In the genomic region with DNA sequence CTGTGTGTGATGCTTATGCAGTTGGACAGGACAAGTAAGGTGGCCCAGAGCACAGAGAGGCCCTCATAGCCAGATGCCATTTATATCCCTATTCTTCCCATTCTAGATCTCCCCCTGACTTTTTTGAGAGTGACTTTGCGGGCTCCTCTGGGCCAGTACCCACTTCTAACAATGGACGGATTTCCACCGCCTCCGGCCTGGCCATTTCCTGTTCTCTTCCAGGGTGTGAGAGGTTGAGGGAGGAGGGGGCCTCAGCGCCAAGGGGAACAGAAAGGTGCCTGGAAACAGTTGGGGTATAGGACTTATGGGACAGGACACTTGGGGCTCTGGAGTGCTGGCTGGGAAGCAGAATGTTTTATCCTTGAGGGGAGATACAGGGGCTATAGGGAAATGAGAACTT, we compare ENCODE assay signal across 12 cellular contexts. TPM values are rescaled to one million over a fixed set of nuclear protein-coding genes. Genes with fewer than 3 reads are reported as not detected.
DNase-seq lines count a peak whose midpoint lies in the region; ATAC-seq lines count a peak whose summit lies in the region.
"Had no signal": no experiment of that assay in that cellular context is flagged by ENCODE, and none has a peak within 500 bp of the region (broad histone marks: within the 10 kb centered on the region; RNA-seq: fewer than 3 reads in every experiment).

No MANE protein-coding gene starts in this region.

- peaks cover 79% of the 10 kb centered on the region for H3K36me3 Mint-ChIP-seq in activated T-cell treated with anti-CD3 and anti-CD28 coated beads, Interleukin-2, amount 50 U/mL, for 24 hours (ENCODE audit: low read depth)
- H3K36me3 Mint-ChIP-seq in central memory CD8-positive, alpha-beta T cell (ENCODE audit: insufficient read depth): peaks cover 17% of the 10 kb centered on the region

- ATAC-seq in central memory CD8-positive, alpha-beta T cell (replicated peaks; ENCODE audit: extremely low read depth, poor library complexity, severe bottlenecking): no peak
- no peak for ATAC-seq in left colon

- peak overlapping the region; percentile 47 for H3K27ac ChIP-seq in substantia nigra (ENCODE audit: low read depth, low read length, poor library complexity, severe bottlenecking)

- intact Hi-C loops in left colon (cut with DNase I, micrococcal nuclease): loop anchor here in 1 of 2 donors (10.0 kb wide), 1 partner anchor 52 kb away; a partner anchor contains a TSS

- no peak for DNase-seq in activated T-cell treated with anti-CD3 and anti-CD28 coated beads, Interleukin-2, amount 50 U/mL, for 24 hours
- DNase-seq in activated T-cell treated with anti-CD3 and anti-CD28 coated beads, Interleukin-2, amount 50 U/mL, for 48 hours: no peak
- DNase-seq in central memory CD8-positive, alpha-beta T cell (ENCODE audit: low spot score in 2 of 2): no peak
- DNase-seq in lung microvascular endothelial cell (ENCODE audit: low read depth in 2 of 2): peak; percentile 62 to 74
- DNase-seq in substantia nigra (lab: John Stamatoyannopoulos, UW): no peak
- DNase-seq in NCI-H2227 (lab: John Stamatoyannopoulos, UW; ENCODE audit: unreplicated experiment): no peak
- DNase-seq in left colon: no peak
- no peak for DNase-seq in central memory CD4-positive, alpha-beta T cell
- DNase-seq: activated CD4-positive, CD25-positive, alpha-beta regulatory T cell; activated gamma-delta T cell; NCI-H446 had no signal

- peak overlapping the region; percentile 95 for H3K27ac Mint-ChIP-seq in activated T-cell treated with anti-CD3 and anti-CD28 coated beads, Interleukin-2, amount 50 U/mL, for 24 hours
- H3K27ac Mint-ChIP-seq in central memory CD8-positive, alpha-beta T cell (ENCODE audit: low read depth): peak overlapping the region; percentile 35
- H3K27ac Mint-ChIP-seq: stimulated activated naive CD8-positive, alpha-beta T cell treated with anti-CD3 and anti-CD28 coated beads, Interleukin-15, Interleukin-2, amounts not matched to agents 100 ng/mL and 50 ng/mL, for 24 hours had no signal

- peaks cover 8% of the 10 kb centered on the region for H3K9me3 Mint-ChIP-seq in activated T-cell treated with anti-CD3 and anti-CD28 coated beads, Interleukin-2, amount 50 U/mL, for 24 hours
- H3K9me3 Mint-ChIP-seq in central memory CD8-positive, alpha-beta T cell: no peaks in the 10 kb centered on the region

- no peak overlapping the region for H3K4me3 Mint-ChIP-seq in activated T-cell treated with anti-CD3 and anti-CD28 coated beads, Interleukin-2, amount 50 U/mL, for 24 hours
- H3K4me3 Mint-ChIP-seq in central memory CD8-positive, alpha-beta T cell: no peak overlapping the region

- peaks cover 35% of the 10 kb centered on the region for H3K4me1 Mint-ChIP-seq in activated T-cell treated with anti-CD3 and anti-CD28 coated beads, Interleukin-2, amount 50 U/mL, for 24 hours (ENCODE audit: low read depth)
- peaks cover 46% of the 10 kb centered on the region for H3K4me1 Mint-ChIP-seq in central memory CD8-positive, alpha-beta T cell

- no peaks in the 10 kb centered on the region for H3K27me3 Mint-ChIP-seq in activated T-cell treated with anti-CD3 and anti-CD28 coated beads, Interleukin-2, amount 50 U/mL, for 24 hours
- H3K27me3 Mint-ChIP-seq in central memory CD8-positive, alpha-beta T cell: no peaks in the 10 kb centered on the region
- H3K27me3 Mint-ChIP-seq: stimulated activated naive CD8-positive, alpha-beta T cell treated with anti-CD3 and anti-CD28 coated beads, Interleukin-15, Interleukin-2, amounts not matched to agents 100 ng/mL and 50 ng/mL, for 24 hours had no signal

RNA-seq across cellular contexts. Expression of a gene that starts 3.4 kb away (rescaled TPM):
- total RNA-seq in lung microvascular endothelial cell: 61.2 and 86.1 TPM in 2 replicates
- 10 to 100 TPM; 44.5 TPM for total RNA-seq in left colon

RNA-seq across cellular contexts. Expression of a gene that starts 15.2 kb away (rescaled TPM):
- 61.2 and 72.2 TPM in 2 replicates for total RNA-seq in lung microvascular endothelial cell
- 100 to 1,000 TPM; 187 to 192 TPM for total RNA-seq in left colon

RNA-seq across cellular contexts. Expression of a gene that starts 18.4 kb away (rescaled TPM):
- total RNA-seq in lung microvascular endothelial cell (3.6 and 4.1 TPM in 2 replicates), left colon (10 to 100 TPM in 1 of 2 donors, 1 to 10 TPM in 1; 7.6 to 11.9 TPM)

RNA-seq across cellular contexts. Expression of a gene that starts 19.0 kb away (rescaled TPM):
- total RNA-seq in lung microvascular endothelial cell: 14.4 and 15.7 TPM in 2 replicates
- 10 to 100 TPM; 61.4 to 73.7 TPM for total RNA-seq in left colon

RNA-seq across cellular contexts. Expression of a gene that starts 33.8 kb away (rescaled TPM):
- total RNA-seq in lung microvascular endothelial cell: under 0.01 and 0.20 TPM in 2 replicates
- 1 to 10 TPM; 7.5 to 9.2 TPM for total RNA-seq in left colon

Comparison
In these comparisons a context has a peak if more than half of its experiments do, and no peak if none do; other contexts are left out.
1. DNase-seq: peak in lung microvascular endothelial cell (2 of 2); none in activated T-cell treated with anti-CD3 and anti-CD28 coated beads, Interleukin-2, amount 50 U/mL, for 24 hours (single experiment), activated T-cell treated with anti-CD3 and anti-CD28 coated beads, Interleukin-2, amount 50 U/mL, for 48 hours (0 of 2), central memory CD8-positive, alpha-beta T cell (0 of 2), substantia nigra (0 of 49), NCI-H2227 (single experiment), left colon (0 of 2) and central memory CD4-positive, alpha-beta T cell (single experiment).